In the genomic region with DNA sequence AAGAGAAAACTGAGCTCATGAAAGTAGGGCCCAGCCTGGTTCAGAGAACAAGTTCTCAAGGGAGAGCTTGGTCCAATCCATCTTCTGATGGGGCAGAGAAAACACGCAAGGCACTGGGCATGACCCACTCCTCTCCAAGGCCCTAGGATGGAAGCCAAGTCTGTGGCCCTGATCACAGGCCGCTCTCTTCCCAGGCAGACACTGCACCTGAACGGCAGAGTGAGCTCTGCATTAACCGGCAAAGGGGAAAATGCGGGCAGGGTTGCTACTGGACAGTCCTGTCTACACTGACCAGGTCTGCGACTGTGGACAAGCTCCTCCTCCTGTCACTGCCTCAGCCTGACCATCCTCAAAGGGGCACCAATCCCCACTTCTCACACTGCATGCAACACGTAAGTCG, we compare ENCODE assay signal across 16 cellular contexts.
"Had no signal": no experiment of that assay in that cellular context is flagged by ENCODE, and none has a peak within 500 bp of the region (broad histone marks: within the 10 kb centered on the region; RNA-seq: fewer than 3 reads in every experiment).

No MANE protein-coding gene starts in this region.

- H3K27ac ChIP-seq: adrenal gland, colonic mucosa, foreskin keratinocyte, heart left ventricle, left lung, pancreas, vagina had no signal

- ATAC-seq: activated CD4-positive, CD25-positive, alpha-beta regulatory T cell treated with anti-CD3 and anti-CD28 coated beads, Interleukin-2, amount 50 U/mL, for 24 hours; foreskin keratinocyte; left lung; pancreas had no signal

- H3K4me3 Mint-ChIP-seq: activated T-helper 1 cell treated with anti-CD3 and anti-CD28 coated beads, Interleukin-12 subunit alpha, Interleukin-12 subunit beta, Interleukin-2, Interleukin-4 antibody, amounts not matched to agents 30 ng/mL and 10 ng/mL and 1 ng/mL, durations not matched to agents 14 hours and 24 hours and 36 hours had no signal

- H3K4me1 ChIP-seq: adrenal gland, colonic mucosa, foreskin keratinocyte, pancreas, vagina had no signal

- H3K27me3 ChIP-seq: adrenal gland, colonic mucosa, foreskin keratinocyte, heart left ventricle, left lung, pancreas, vagina had no signal

- H3K9me3 Mint-ChIP-seq: activated T-helper 1 cell treated with anti-CD3 and anti-CD28 coated beads, Interleukin-12 subunit alpha, Interleukin-12 subunit beta, Interleukin-2, Interleukin-4 antibody, amounts not matched to agents 30 ng/mL and 10 ng/mL and 1 ng/mL, durations not matched to agents 14 hours and 24 hours and 36 hours had no signal

- H3K9me3 ChIP-seq: adrenal gland, colonic mucosa, heart left ventricle, left lung, pancreas, vagina had no signal

- DNase-seq: activated CD4-positive, alpha-beta T cell treated with anti-CD3 and anti-CD28 coated beads, Interleukin-2, amount 50 U/mL, for 48 hours; activated naive CD4-positive, alpha-beta T cell; caudate nucleus; colonic mucosa; foreskin keratinocyte; heart left ventricle; islet precursor cell; mesenchymal stem cell; stimulated activated CD4-positive, alpha-beta T cell treated with anti-CD3 and anti-CD28 coated beads, Interleukin-15, amount 100 ng/mL, for 24 hours; stimulated activated CD4-positive, alpha-beta T cell treated with anti-CD3 and anti-CD28 coated beads, Interleukin-4, amount 100 ng/mL, for 24 hours had no signal

- H3K27ac Mint-ChIP-seq: activated T-helper 1 cell treated with anti-CD3 and anti-CD28 coated beads, Interleukin-12 subunit alpha, Interleukin-12 subunit beta, Interleukin-2, Interleukin-4 antibody, amounts not matched to agents 30 ng/mL and 10 ng/mL and 1 ng/mL, durations not matched to agents 14 hours and 24 hours and 36 hours had no signal
